ENCODE assay signal across 12 cellular contexts in genomic region chr9:68500457-68501158, GRCh38. TPM values are rescaled to one million over a fixed set of nuclear protein-coding genes. Genes with fewer than 3 reads are reported as not detected.
A peak's percentile ranks its signal among the peaks of the same experiment; 100 is the strongest.
DNase-seq lines count a peak whose midpoint lies in the region; ATAC-seq and TF ChIP-seq lines count a peak whose summit lies in the region.
"Had no signal": no experiment of that assay in that cellular context is flagged by ENCODE, and none has a peak within 500 bp of the region (broad histone marks: within the 10 kb centered on the region; RNA-seq: fewer than 3 reads in every experiment).

No MANE protein-coding gene starts in this region.

- H3K4me3 ChIP-seq in GM23248 (no peak overlapping the region), right atrium auricular region (no peak overlapping the region), gastrocnemius medialis (no peak overlapping the region)
- H3K4me3 ChIP-seq: colonic mucosa had no signal

- H3K27ac Mint-ChIP-seq in immature natural killer cell, result no peak overlapping the region
- H3K27ac Mint-ChIP-seq: T-helper 1 cell treated with Interleukin-12 subunit alpha and Interleukin-12 subunit beta and Interleukin-4 antibody, amounts not matched to agents 30 μg/mL and 1 μg/mL, for 36 hours had no signal

- 44 to 53% methylated on average over 7 of the region's 7 CpGs for WGBS in GM23248 (ENCODE audit: low coverage in 1 of 2, low lambda C conversion rate in 2 of 2, missing lambda C conversion rate in 2 of 2), 2 experiments

- H3K4me3 Mint-ChIP-seq in immature natural killer cell, result no peak overlapping the region
- H3K4me3 Mint-ChIP-seq: T-helper 1 cell treated with Interleukin-12 subunit alpha and Interleukin-12 subunit beta and Interleukin-4 antibody, amounts not matched to agents 30 μg/mL and 1 μg/mL, for 36 hours had no signal

- in situ Hi-C loops in GM23248 (cut with MboI) (loop anchor here (25.0 kb wide), 1 partner anchor 138 kb away; the partner anchor contains the start of gene PGM5), gastrocnemius medialis (cut with MboI; ENCODE audit: low sequenced_read_pairs in 4 of 4) (loop anchor here in 2 of 4 donors (10.0 kb wide), 1 partner anchor 64 kb away; no protein-coding TSS in a partner anchor)

- no peaks in the 10 kb centered on the region for H4K20me1 ChIP-seq in GM23248 (ENCODE audit: insufficient read depth)

- peaks cover 8 to 17% of the 10 kb centered on the region in 2 donors for H3K4me1 Mint-ChIP-seq in immature natural killer cell

- TF ChIP-seq POLR2A in gastrocnemius medialis (IDR thresholded peaks at IDR 0.05), result no peak

- no peaks in the 10 kb centered on the region for H3K9me2 ChIP-seq in GM23248 (ENCODE audit: insufficient read depth)

- H3F3A ChIP-seq in GM23248 (ENCODE audit: insufficient read depth), result no peaks in the 10 kb centered on the region

- no peaks in the 10 kb centered on the region for H3K36me3 Mint-ChIP-seq in immature natural killer cell

- peaks cover 0 to 2% (median 0%) of the 10 kb centered on the region in 6 donors for H3K9me3 Mint-ChIP-seq in immature natural killer cell
- H3K9me3 Mint-ChIP-seq: T-helper 1 cell treated with Interleukin-12 subunit alpha and Interleukin-12 subunit beta and Interleukin-4 antibody, amounts not matched to agents 30 μg/mL and 1 μg/mL, for 36 hours had no signal

- ATAC-seq in gastrocnemius medialis, result peak; percentile 86 to 91
- ATAC-seq in HG03025 (IDR thresholded peaks at IDR 0.05; ENCODE audit: low FRiP score, unreplicated experiment), result no peak
- ATAC-seq: sciatic nerve had no signal

- H3K9me3 ChIP-seq in GM23248 (ENCODE audit: low read depth) (no peaks in the 10 kb centered on the region), right atrium auricular region (no peaks in the 10 kb centered on the region), gastrocnemius medialis (no peaks in the 10 kb centered on the region)
- H3K9me3 ChIP-seq: colonic mucosa had no signal

- H3K36me3 ChIP-seq in GM23248 (ENCODE audit: low read depth) (no peaks in the 10 kb centered on the region), right atrium auricular region (peaks cover 50% of the 10 kb centered on the region), gastrocnemius medialis (no peaks in the 10 kb centered on the region)
- H3K36me3 ChIP-seq: colonic mucosa had no signal

- no peaks in the 10 kb centered on the region for H3K4me1 ChIP-seq in GM23248 (ENCODE audit: insufficient read depth)
- peaks cover 0 to 66% of the 10 kb centered on the region in 2 donors for H3K4me1 ChIP-seq in right atrium auricular region
- H3K4me1 ChIP-seq in gastrocnemius medialis, result peaks cover 28 to 33% of the 10 kb centered on the region in 2 donors
- H3K4me1 ChIP-seq: colonic mucosa had no signal

- no peak overlapping the region for H2AFZ ChIP-seq in GM23248

- H3K27me3 Mint-ChIP-seq in immature natural killer cell (ENCODE audit: low read depth in 3 of 3), result peaks cover 0 to 2% (median 0%) of the 10 kb centered on the region in 3 donors

- H3K9ac ChIP-seq in GM23248, result no peak overlapping the region

- DNase-seq in GM23248 (peak; percentile 10), T1000 (lab: John Stamatoyannopoulos, UW) (peak; percentile 61), right atrium auricular region (ENCODE audit: low spot score) (no peak), gastrocnemius medialis (no peak), OCI-M2 (lab: John Stamatoyannopoulos, UW; ENCODE audit: unreplicated experiment) (no peak), NOMO-1 treated with DMSO at 0.1 percent for 48 hours (lab: John Stamatoyannopoulos, UW; ENCODE audit: unreplicated experiment) (no peak), immature natural killer cell (no peak)
- DNase-seq: colonic mucosa, DND-41 had no signal

- H3K4me2 ChIP-seq in GM23248 (ENCODE audit: unreplicated experiment), result no peak overlapping the region

- intact Hi-C loops in gastrocnemius medialis (cut with DNase I; ENCODE audit: low total_unique reads), result loop anchor here (5.0 kb wide), 1 partner anchor 62 kb away; no protein-coding TSS in a partner anchor

- H3K79me2 ChIP-seq in GM23248 (ENCODE audit: insufficient read depth), result no peaks in the 10 kb centered on the region

- no peak overlapping the region for H3K27ac ChIP-seq in GM23248
- H3K27ac ChIP-seq in right atrium auricular region, result peak overlapping the region; percentile 74 to 92
- peak overlapping the region; percentile 79 to 82 (median 80) for H3K27ac ChIP-seq in gastrocnemius medialis
- H3K27ac ChIP-seq: colonic mucosa had no signal

- TF ChIP-seq CTCF in right atrium auricular region (IDR thresholded peaks at IDR 0.05), result no peak
- no peak for TF ChIP-seq CTCF in gastrocnemius medialis (IDR thresholded peaks at IDR 0.05 in 4 of 5, conservative IDR thresholded peaks at IDR 0.05 in 1 of 5)

- H3K27me3 ChIP-seq in GM23248 (replicated peaks; ENCODE audit: insufficient read depth), result no peaks in the 10 kb centered on the region
- H3K27me3 ChIP-seq in right atrium auricular region, result no peaks in the 10 kb centered on the region
- H3K27me3 ChIP-seq in gastrocnemius medialis, result no peaks in the 10 kb centered on the region
- H3K27me3 ChIP-seq: colonic mucosa had no signal

RNA-seq across cellular contexts. Expression of gene TMEM252, which starts 40.1 kb away (rescaled TPM):
- total RNA-seq in GM23248 (2014; rRNA removed; shearing (Covaris generic)), result not detected in 2 replicates
- polyA plus RNA-seq in GM23248 (2016; fragmentation: Nextera tagmentation; extraction: Ambion mirVana), result not detected in 2 replicates
- not detected for total RNA-seq in right atrium auricular region
- not detected for total RNA-seq in gastrocnemius medialis
- not detected for polyA plus RNA-seq in immature natural killer cell
- total RNA-seq: colonic mucosa, sciatic nerve had no signal

Comparison
In these comparisons a context has a peak if more than half of its experiments do, and no peak if none do; other contexts are left out.
1. DNase-seq: peak in GM23248 (single experiment) and T1000 (single experiment); none in right atrium auricular region (single experiment), gastrocnemius medialis (0 of 2), OCI-M2 (single experiment), NOMO-1 treated with DMSO at 0.1 percent for 48 hours (single experiment) and immature natural killer cell (0 of 3).